Comparison of ENCODE assay signal across 8 cellular contexts in the genomic region with DNA sequence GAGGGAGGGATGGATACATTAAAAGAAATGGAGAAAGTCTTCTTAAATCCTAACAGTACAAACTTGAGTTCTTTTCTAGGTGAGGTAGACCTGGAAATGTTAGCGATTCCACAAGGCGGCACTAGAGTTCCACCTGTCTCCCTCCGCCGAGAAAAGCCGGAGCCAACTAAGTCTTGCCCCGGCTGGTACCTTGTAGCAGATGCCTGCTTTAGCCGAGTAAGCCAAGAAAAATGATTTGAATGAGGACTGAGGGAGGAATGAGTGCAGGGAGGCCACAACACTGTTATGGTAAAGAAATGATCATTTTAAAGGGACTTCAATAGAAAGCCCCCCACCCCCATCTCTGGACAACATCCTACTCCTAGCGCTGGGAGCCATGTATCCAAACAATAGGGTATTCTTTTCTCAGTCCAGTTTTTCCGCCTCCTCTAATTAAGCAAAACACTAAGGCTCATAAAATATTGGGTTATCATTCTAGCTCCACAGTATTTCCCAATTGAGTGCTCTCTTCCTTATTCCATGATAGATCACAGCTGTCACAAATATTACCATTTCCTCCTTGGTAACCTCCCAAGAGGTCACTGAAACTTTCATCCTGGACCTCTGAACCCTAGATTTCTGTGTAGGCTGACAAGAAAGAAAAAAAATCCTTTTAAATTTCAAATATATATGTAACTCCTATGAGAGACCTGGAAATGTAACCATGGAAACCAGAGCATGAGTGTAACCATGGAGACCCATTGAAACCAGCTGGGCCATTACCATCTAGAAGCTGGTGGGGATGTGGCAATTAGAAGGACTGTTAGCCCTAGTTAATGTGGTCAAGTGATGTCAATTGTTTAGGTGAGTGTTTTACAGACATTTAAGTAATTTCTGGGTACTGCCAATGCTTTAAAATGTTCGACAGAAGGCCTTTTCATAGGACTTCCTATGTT. TPM values are rescaled to one million over a fixed set of nuclear protein-coding genes. Genes with fewer than 3 reads are reported as not detected.
DNase-seq lines count a peak whose midpoint lies in the region; ATAC-seq and TF ChIP-seq lines count a peak whose summit lies in the region.

No MANE protein-coding gene starts in this region.

- peak overlapping the region in 4 of 10 donors; percentile 4 to 37 (median 30) for H3K27ac Mint-ChIP-seq in naive thymus-derived CD8-positive, alpha-beta T cell
- H3K27ac Mint-ChIP-seq in stimulated activated effector memory CD8-positive, alpha-beta T cell treated with anti-CD3 and anti-CD28 coated beads, Interleukin-12 subunit alpha, Interleukin-12 subunit beta, amount 100 ng/mL, for 72 hours = no peak overlapping the region

- H3K27me3 Mint-ChIP-seq in naive thymus-derived CD8-positive, alpha-beta T cell = peaks cover 0 to 21% (median 12%) of the 10 kb centered on the region in 5 donors

- ATAC-seq in GM19324 (IDR thresholded peaks at IDR 0.05; ENCODE audit: low FRiP score, unreplicated experiment) = peak; percentile 46
- ATAC-seq in naive thymus-derived CD8-positive, alpha-beta T cell = peak; percentile 95 to 98
- peak; percentile 84 for ATAC-seq in stimulated activated effector memory CD8-positive, alpha-beta T cell treated with anti-CD3 and anti-CD28 coated beads, Interleukin-12 subunit alpha, Interleukin-12 subunit beta, amount 100 ng/mL, for 72 hours

- peaks cover 4 to 15% (median 7%) of the 10 kb centered on the region in 4 donors for H3K4me1 Mint-ChIP-seq in naive thymus-derived CD8-positive, alpha-beta T cell
- peaks cover 22% of the 10 kb centered on the region for H3K4me1 Mint-ChIP-seq in stimulated activated effector memory CD8-positive, alpha-beta T cell treated with anti-CD3 and anti-CD28 coated beads, Interleukin-12 subunit alpha, Interleukin-12 subunit beta, amount 100 ng/mL, for 72 hours

- H3K4me3 Mint-ChIP-seq in naive thymus-derived CD8-positive, alpha-beta T cell = peak overlapping the region; percentile 65 to 84 (median 77)
- peak overlapping the region; percentile 64 for H3K4me3 Mint-ChIP-seq in stimulated activated effector memory CD8-positive, alpha-beta T cell treated with anti-CD3 and anti-CD28 coated beads, Interleukin-12 subunit alpha, Interleukin-12 subunit beta, amount 100 ng/mL, for 72 hours

- H3K9me3 Mint-ChIP-seq in naive thymus-derived CD8-positive, alpha-beta T cell = no peaks in the 10 kb centered on the region
- no peaks in the 10 kb centered on the region for H3K9me3 Mint-ChIP-seq in stimulated activated effector memory CD8-positive, alpha-beta T cell treated with anti-CD3 and anti-CD28 coated beads, Interleukin-12 subunit alpha, Interleukin-12 subunit beta, amount 100 ng/mL, for 72 hours

- POLR2A ChIA-PET in naive thymus-derived CD8-positive, alpha-beta T cell (lab: Charles Lee) = interaction anchor here (0.9 kb wide), 1 partner anchor 292 kb away, joined by 3 read pairs; no protein-coding TSS in a partner anchor

- DNase-seq in AG09319 (ENCODE audit: extremely low read depth, low read depth) = peak; percentile 63
- peak; percentile 68 for DNase-seq in KG1 (lab: John Stamatoyannopoulos, UW)
- DNase-seq in RKO (ENCODE audit: low spot score) = peak; percentile 83
- DNase-seq in activated T-helper 1 cell treated with anti-CD3 and anti-CD28 coated beads, Interleukin-2, amount 50 U/mL, for 16 hours (ENCODE audit: low read depth in 1 of 2, low spot score in 1 of 2) = peak; percentile 50 to 53
- peak; percentile 89 for DNase-seq in fibroblast of pulmonary artery (ENCODE audit: low read depth)
- DNase-seq in naive thymus-derived CD8-positive, alpha-beta T cell = peak; percentile 52 to 83 (median 73)
- DNase-seq in stimulated activated effector memory CD8-positive, alpha-beta T cell treated with anti-CD3 and anti-CD28 coated beads, Interleukin-12 subunit alpha, Interleukin-12 subunit beta, amount 100 ng/mL, for 72 hours (ENCODE audit: low spot score in 2 of 2) = peak; percentile 59 to 84

- H3K4me3 ChIP-seq in fibroblast of pulmonary artery (replicated peaks; ENCODE audit: low read depth, low read length) = peak overlapping the region; percentile 65

- no peaks in the 10 kb centered on the region for H3K36me3 Mint-ChIP-seq in naive thymus-derived CD8-positive, alpha-beta T cell
- H3K36me3 Mint-ChIP-seq in stimulated activated effector memory CD8-positive, alpha-beta T cell treated with anti-CD3 and anti-CD28 coated beads, Interleukin-12 subunit alpha, Interleukin-12 subunit beta, amount 100 ng/mL, for 72 hours = no peaks in the 10 kb centered on the region

- TF ChIP-seq CTCF in AG09319 (IDR thresholded peaks at IDR 0.05; ENCODE audit: low read depth, low read length) = peak; percentile 88
- TF ChIP-seq CTCF in fibroblast of pulmonary artery (IDR thresholded peaks at IDR 0.05; ENCODE audit: low read length, missing control alignments) = peak; percentile 94

RNA-seq across cellular contexts. Expression of a gene that starts 58.3 kb away (rescaled TPM):
- 10 to 100 TPM; 40.7 to 41.2 TPM for total RNA-seq in naive thymus-derived CD8-positive, alpha-beta T cell
- polyA plus RNA-seq in naive thymus-derived CD8-positive, alpha-beta T cell = 10 to 100 TPM; 13.5 to 23.5 (median 17.8) TPM

RNA-seq across cellular contexts. Expression of a gene that starts 58.4 kb away (rescaled TPM):
- total RNA-seq in naive thymus-derived CD8-positive, alpha-beta T cell = 1 to 10 TPM; 5.2 to 5.5 TPM
- polyA plus RNA-seq in naive thymus-derived CD8-positive, alpha-beta T cell = 1 to 10 TPM; 3.5 to 4.3 (median 4.1) TPM

Comparison
In these comparisons a context has a peak if more than half of its experiments do, and no peak if none do; other contexts are left out.
1. Peak in every context shown above with its lines: DNase-seq, ATAC-seq and H3K4me3 ChIP-seq.
2. ATAC-seq: peak in every context shown above with its lines; median percentile 96 in naive thymus-derived CD8-positive, alpha-beta T cell; 84 in stimulated activated effector memory CD8-positive, alpha-beta T cell treated with anti-CD3 and anti-CD28 coated beads, Interleukin-12 subunit alpha, Interleukin-12 subunit beta, amount 100 ng/mL, for 72 hours; 46 in GM19324.